In the genomic region with DNA sequence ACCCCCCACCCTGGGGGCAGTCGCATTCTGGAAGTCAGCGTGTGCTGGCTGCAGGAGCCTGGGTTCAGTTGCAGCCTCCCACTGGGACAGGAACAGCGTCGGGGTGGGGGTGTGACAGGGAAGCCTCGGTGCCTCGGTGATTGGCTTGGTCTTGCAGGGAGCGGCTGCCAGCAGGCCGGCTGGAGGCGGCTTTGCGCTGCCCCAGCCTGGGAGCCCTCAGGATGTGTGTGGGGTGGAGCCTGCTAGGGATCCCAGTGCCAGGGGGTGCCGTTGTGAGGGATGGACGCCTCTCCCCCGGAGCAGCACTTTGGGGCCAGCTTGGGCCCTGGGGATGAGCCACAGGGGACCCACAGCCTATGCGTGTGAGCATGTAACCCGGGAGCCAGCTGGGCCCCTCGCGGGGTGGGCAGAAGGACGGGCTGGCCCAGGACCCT, we compare ENCODE assay signal across 8 cellular contexts.
DNase-seq lines count a peak whose midpoint lies in the region; ATAC-seq and TF ChIP-seq lines count a peak whose summit lies in the region.

No MANE protein-coding gene starts in this region.

- no peaks in the 10 kb centered on the region for H3K9me3 ChIP-seq in colonic mucosa
- H3K9me3 ChIP-seq in stomach = no peaks in the 10 kb centered on the region

- H3K4me3 ChIP-seq in colonic mucosa (peak overlapping the region; percentile 37), stomach (peak overlapping the region; percentile 39 to 44 (median 42))

- H3K9ac ChIP-seq in colonic mucosa (ENCODE audit: low read depth in 2 of 2, low read length in 2 of 2) = peak overlapping the region; percentile 65 to 86

- H3K4me1 ChIP-seq in colonic mucosa (peaks cover 12% of the 10 kb centered on the region), stomach (peaks cover 55 to 81% (median 67%) of the 10 kb centered on the region in 4 donors)

- ATAC-seq in GM18861 (IDR thresholded peaks at IDR 0.05; ENCODE audit: unreplicated experiment) (no peak), GM21576 (IDR thresholded peaks at IDR 0.05; ENCODE audit: unreplicated experiment) (no peak)

- no peaks in the 10 kb centered on the region for H3K27me3 ChIP-seq in colonic mucosa
- H3K27me3 ChIP-seq in stomach = no peaks in the 10 kb centered on the region

- 13 to 33% (median 16%) methylated on average over 5 to 18 of the region's 18 CpGs for WGBS in stomach, 5 donors

- no peak for TF ChIP-seq POLR2A in stomach (IDR thresholded peaks at IDR 0.05)

- no peaks in the 10 kb centered on the region for H3K36me3 ChIP-seq in colonic mucosa
- no peaks in the 10 kb centered on the region for H3K36me3 ChIP-seq in stomach

- TF ChIP-seq EP300 in stomach (IDR thresholded peaks at IDR 0.05) = no peak

- intact Hi-C loops in colonic mucosa (cut with DNase I) (no loop called here), stomach (cut with DNase I; ENCODE audit: low total_unique reads) (no loop called here)

- H3K27ac ChIP-seq in colonic mucosa = peak overlapping the region; percentile 92
- H3K27ac ChIP-seq in stomach = peak overlapping the region; percentile 69 to 92 (median 88)

- DNase-seq in C1 segment of cervical spinal cord (lab: John Stamatoyannopoulos, UW) (peak in 10 of 14 donors; percentile 38 to 77 (median 62)), NCI-H2029 treated with DMSO at 0.1 percent for 48 hours (lab: John Stamatoyannopoulos, UW) (peak; percentile 17), colonic mucosa (peak; percentile 87), left kidney (ENCODE audit: low read depth, low spot score) (peak; percentile 86), stomach (peak; percentile 74), NCI-H748 (lab: John Stamatoyannopoulos, UW; ENCODE audit: unreplicated experiment) (no peak)

- no peak for TF ChIP-seq CTCF in colonic mucosa (IDR thresholded peaks at IDR 0.05)
- no peak for TF ChIP-seq CTCF in stomach (IDR thresholded peaks at IDR 0.05)
